8 cellular contexts compared by ENCODE assay signal in genomic region chr4:24584175-24584850, GRCh38. TPM values are rescaled to one million over a fixed set of nuclear protein-coding genes. Genes with fewer than 3 reads are reported as not detected.
DNase-seq lines count a peak whose midpoint lies in the region; ATAC-seq, FAIRE-seq and TF ChIP-seq lines count a peak whose summit lies in the region.

Gene DHX15, minus strand, starts transcription at chr4:24584554. Its CDS starts 161 bp downstream, at chr4:24584393.

- H3K4me3 ChIP-seq in esophagus muscularis mucosa: peak within 1 kb of the TSS; percentile 78 to 99 (median 97)
- peak within 1 kb of the TSS; percentile 85 to 88 for H3K4me3 ChIP-seq in muscle layer of duodenum (ENCODE audit: low read depth in 1 of 2, low read length in 2 of 2)

- peak; percentile 71 for FAIRE-seq in RCC 7860 (lab: Jason Lieb, UNC)

- no peak for TF ChIP-seq CTCF in esophagus muscularis mucosa (IDR thresholded peaks at IDR 0.05)

- H3K36me3 ChIP-seq in KOPT-K1 (ENCODE audit: insufficient read depth, low read length) (peaks cover 32% of the 10 kb centered on the region), esophagus muscularis mucosa (peaks cover 0 to 2% (median 0%) of the 10 kb centered on the region in 4 donors), muscle layer of duodenum (ENCODE audit: control insufficient read depth in 1 of 2, insufficient read depth in 2 of 2, low read length in 2 of 2) (peaks cover 0 to 6% of the 10 kb centered on the region in 2 donors)

- peak; percentile 76 for DNase-seq in DMS79 treated with DMSO at 0.1 percent for 48 hours (lab: John Stamatoyannopoulos, UW)
- DNase-seq in RCC 7860 (ENCODE audit: low spot score): peak; percentile 91
- peak; percentile 89 for DNase-seq in activated T-helper 1 cell treated with Interleukin-2 at 50 U/mL for 16 hours (ENCODE audit: low read depth)
- peak; percentile 99 for DNase-seq in esophagus muscularis mucosa (ENCODE audit: extremely low spot score)
- DNase-seq in stimulated activated CD8-positive, alpha-beta memory T cell treated with anti-CD3 and anti-CD28 coated beads, Interleukin-7, amount 100 ng/mL, for 4 hours (ENCODE audit: low read depth in 2 of 2): peak; percentile 87 to 92

- WGBS in esophagus muscularis mucosa: 0% methylated on average over 20 of the region's 54 CpGs

- H3K9me3 ChIP-seq in KOPT-K1 (ENCODE audit: insufficient read depth, low read length, poor library complexity, severe bottlenecking) (peaks cover 3% of the 10 kb centered on the region), esophagus muscularis mucosa (no peaks in the 10 kb centered on the region), muscle layer of duodenum (ENCODE audit: control insufficient read depth in 1 of 2, low read length in 2 of 2) (no peaks in the 10 kb centered on the region)

- TF ChIP-seq EP300 in esophagus muscularis mucosa (IDR thresholded peaks at IDR 0.05): no peak

- H3K4me1 ChIP-seq in esophagus muscularis mucosa (peaks cover 25 to 43% (median 41%) of the 10 kb centered on the region in 4 donors), muscle layer of duodenum (ENCODE audit: control insufficient read depth in 1 of 2, insufficient read depth in 2 of 2, low read length in 2 of 2) (peaks cover 0 to 29% of the 10 kb centered on the region in 2 donors)

- ATAC-seq in GM21786 (IDR thresholded peaks at IDR 0.05; ENCODE audit: unreplicated experiment): peak; percentile 83

- H3K27ac ChIP-seq in KOPT-K1 (ENCODE audit: low read depth, low read length, poor library complexity, severe bottlenecking): peak within 1 kb of the TSS; percentile 99
- H3K27ac ChIP-seq in esophagus muscularis mucosa (replicated peaks in 1 of 4): peak within 1 kb of the TSS; percentile 96 to 100 (median 98)
- peak within 1 kb of the TSS; percentile 96 for H3K27ac ChIP-seq in muscle layer of duodenum (ENCODE audit: low read length)

- intact Hi-C loops in esophagus muscularis mucosa (cut with DNase I): loop anchor here (5.0 to 10.0 kb wide), 3 partner anchors 148 to 330 kb away; partner anchors contain the start of genes CCDC149 and SOD3

- peak; percentile 61 for TF ChIP-seq POLR2A in esophagus muscularis mucosa (IDR thresholded peaks at IDR 0.05; ENCODE audit: low read depth)

- H3K27me3 ChIP-seq in esophagus muscularis mucosa: no peaks in the 10 kb centered on the region
- no peaks in the 10 kb centered on the region for H3K27me3 ChIP-seq in muscle layer of duodenum (ENCODE audit: low read depth, low read length)

RNA-seq across cellular contexts. Expression of gene DHX15, which starts in this region (rescaled TPM):
- 100 to 1,000 TPM in 2 of 4 donors, 10 to 100 TPM in 2; 86.8 to 113 (median 94.4) TPM for total RNA-seq in esophagus muscularis mucosa

Comparison
In these comparisons a context has a peak if more than half of its experiments do, and no peak if none do; other contexts are left out.
1. Peak in every context shown above with its lines: DNase-seq, ATAC-seq, H3K4me3 ChIP-seq and H3K27ac ChIP-seq.